Comparison of ENCODE assay signal across 8 cellular contexts in the genomic region with DNA sequence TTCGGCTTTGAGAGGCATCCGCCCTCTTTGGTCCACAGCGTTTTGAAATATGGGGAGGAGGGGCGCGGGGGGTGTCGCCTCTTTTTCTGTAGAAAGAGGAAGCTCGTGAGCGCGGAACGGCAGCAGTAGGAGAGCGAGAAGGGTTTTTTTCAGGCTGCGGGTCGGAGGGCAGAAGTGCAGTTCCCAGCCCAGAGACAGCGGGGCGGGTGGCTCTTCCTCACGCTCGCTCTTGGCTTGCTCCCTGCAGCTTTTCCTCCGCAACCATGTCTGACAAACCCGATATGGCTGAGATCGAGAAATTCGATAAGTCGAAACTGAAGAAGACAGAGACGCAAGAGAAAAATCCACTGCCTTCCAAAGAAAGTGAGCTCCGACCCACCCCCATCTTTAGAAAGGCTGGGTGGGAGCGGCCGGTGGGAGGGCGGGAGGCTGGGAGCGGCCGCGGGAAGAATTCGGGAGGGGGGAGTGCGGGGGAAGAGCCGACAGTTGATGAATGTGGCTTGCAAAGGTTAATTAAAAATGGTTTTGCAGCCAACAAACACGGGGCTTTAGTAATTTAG. TPM values are rescaled to one million over a fixed set of nuclear protein-coding genes. Genes with fewer than 3 reads are reported as not detected.
A peak's percentile ranks its signal among the peaks of the same experiment; 100 is the strongest.
DNase-seq lines count a peak whose midpoint lies in the region; ATAC-seq and TF ChIP-seq lines count a peak whose summit lies in the region.

No MANE protein-coding gene starts in this region.

- no peaks in the 10 kb centered on the region for H3K36me3 ChIP-seq in esophagus squamous epithelium

- intact Hi-C loops in esophagus squamous epithelium (cut with DNase I) = no loop called here

- DNase-seq in G401 (ENCODE audit: low spot score) (peak; percentile 54), NAMALWA (ENCODE audit: low spot score) (peak; percentile 72), esophagus squamous epithelium (lab: John Stamatoyannopoulos, UW) (no peak), naive B cell (peak; percentile 75), dedifferentiated amniotic fluid mesenchymal stem cell (ENCODE audit: extremely low spot score) (no peak)
- DNase-seq in activated CD4-positive, alpha-beta memory T cell treated with anti-CD3 and anti-CD28 coated beads, Interleukin-2, amount 10 ng/mL, durations not matched to agents 7 days and 5 days = peak; percentile 52

- H3K4me1 Mint-ChIP-seq in activated CD4-positive, alpha-beta memory T cell treated with anti-CD3 and anti-CD28 coated beads, Interleukin-2, amount 10 ng/mL, durations not matched to agents 7 days and 5 days = peaks cover 33% of the 10 kb centered on the region
- H3K4me1 Mint-ChIP-seq in naive B cell = peaks cover 38 to 69% (median 48%) of the 10 kb centered on the region in 3 donors

- no peaks in the 10 kb centered on the region for H3K9me3 ChIP-seq in esophagus squamous epithelium

- POLR2A ChIA-PET in activated CD4-positive, alpha-beta memory T cell treated with anti-CD3 and anti-CD28 coated beads, Interleukin-2, amount 10 ng/mL, durations not matched to agents 7 days and 5 days (lab: Charles Lee) = interaction anchor here (1.0 to 25.0 kb wide), 11 partner anchors 8 to 498 kb away, joined by 3 to 1502 read pairs (median 25); no protein-coding TSS in a partner anchor

- H3K27me3 ChIP-seq in esophagus squamous epithelium = peaks cover 0 to 7% (median 0%) of the 10 kb centered on the region in 4 donors

- TF ChIP-seq CTCF in esophagus squamous epithelium (IDR thresholded peaks at IDR 0.05) = no peak

- peak overlapping the region; percentile 97 for H3K27ac Mint-ChIP-seq in activated CD4-positive, alpha-beta memory T cell treated with anti-CD3 and anti-CD28 coated beads, Interleukin-2, amount 10 ng/mL, durations not matched to agents 7 days and 5 days
- H3K27ac Mint-ChIP-seq in naive B cell = peak overlapping the region; percentile 97 to 100 (median 99)

- peak overlapping the region; percentile 89 for H3K4me3 Mint-ChIP-seq in activated CD4-positive, alpha-beta memory T cell treated with anti-CD3 and anti-CD28 coated beads, Interleukin-2, amount 10 ng/mL, durations not matched to agents 7 days and 5 days
- peak overlapping the region; percentile 98 to 100 (median 99) for H3K4me3 Mint-ChIP-seq in naive B cell

- peaks cover 51% of the 10 kb centered on the region for H3K36me3 Mint-ChIP-seq in activated CD4-positive, alpha-beta memory T cell treated with anti-CD3 and anti-CD28 coated beads, Interleukin-2, amount 10 ng/mL, durations not matched to agents 7 days and 5 days (ENCODE audit: low read depth)
- peaks cover 9 to 20% of the 10 kb centered on the region in 2 donors for H3K36me3 Mint-ChIP-seq in naive B cell

- peak overlapping the region; percentile 91 to 96 (median 94) for H3K27ac ChIP-seq in esophagus squamous epithelium

- peaks cover 0 to 14% (median 0%) of the 10 kb centered on the region in 3 donors for H3K4me1 ChIP-seq in esophagus squamous epithelium

- in situ Hi-C loops in G401 (cut with HindIII; ENCODE audit: low sequenced_read_pairs) = no loop called here

- no peaks in the 10 kb centered on the region for H3K27me3 Mint-ChIP-seq in activated CD4-positive, alpha-beta memory T cell treated with anti-CD3 and anti-CD28 coated beads, Interleukin-2, amount 10 ng/mL, durations not matched to agents 7 days and 5 days
- H3K27me3 Mint-ChIP-seq in naive B cell = peaks cover 0 to 24% (median 0%) of the 10 kb centered on the region in 3 donors

- WGBS in esophagus squamous epithelium, 2 donors = 1 to 17% methylated on average over 19 to 20 of the region's 34 CpGs

- ATAC-seq in naive B cell (ENCODE audit: low read depth in 2 of 2) (peak; percentile 40), HG02938 (IDR thresholded peaks at IDR 0.05; ENCODE audit: unreplicated experiment) (no peak), HG03159 (IDR thresholded peaks at IDR 0.05; ENCODE audit: unreplicated experiment) (no peak)

- CTCF ChIA-PET in activated CD4-positive, alpha-beta memory T cell treated with anti-CD3 and anti-CD28 coated beads, Interleukin-2, amount 10 ng/mL, durations not matched to agents 7 days and 5 days (lab: Charles Lee) = interaction anchor here (0.8 to 14.0 kb wide), 7 partner anchors 19 to 512 kb away, joined by 3 to 210 read pairs (median 11); no protein-coding TSS in a partner anchor

- no peak for TF ChIP-seq POLR2A in esophagus squamous epithelium (IDR thresholded peaks at IDR 0.05)

- peak overlapping the region; percentile 62 to 74 (median 69) for H3K4me3 ChIP-seq in esophagus squamous epithelium

- no peaks in the 10 kb centered on the region for H3K9me3 Mint-ChIP-seq in activated CD4-positive, alpha-beta memory T cell treated with anti-CD3 and anti-CD28 coated beads, Interleukin-2, amount 10 ng/mL, durations not matched to agents 7 days and 5 days
- H3K9me3 Mint-ChIP-seq in naive B cell = peaks cover 0 to 9% (median 5%) of the 10 kb centered on the region in 7 donors

RNA-seq across cellular contexts. Expression of gene TMSB4X, which starts 1.2 kb away (rescaled TPM):
- total RNA-seq in G401 (2014; rRNA removed; shearing (Covaris generic)) = 2,749 and 3,064 TPM in 2 replicates
- over 10,000 TPM; 10,813 to 11,021 TPM for total RNA-seq in activated CD4-positive, alpha-beta memory T cell treated with anti-CD3 and anti-CD28 coated beads, Interleukin-2, amount 10 ng/mL, durations not matched to agents 7 days and 5 days
- total RNA-seq in esophagus squamous epithelium = 1,000 to 10,000 TPM in 2 of 4 donors, 100 to 1,000 TPM in 2; 435 to 1,751 (median 1,260) TPM
- over 10,000 TPM; 18,491 to 24,142 (median 22,031) TPM for polyA plus RNA-seq in naive B cell (ENCODE audit: low read depth in 6 of 6)

Comparison
In these comparisons a context has a peak if more than half of its experiments do, and no peak if none do; other contexts are left out.
1. DNase-seq: peak in G401 (single experiment), NAMALWA (single experiment), activated CD4-positive, alpha-beta memory T cell treated with anti-CD3 and anti-CD28 coated beads, Interleukin-2, amount 10 ng/mL, durations not matched to agents 7 days and 5 days (single experiment) and naive B cell (single experiment); none in esophagus squamous epithelium (single experiment) and dedifferentiated amniotic fluid mesenchymal stem cell (single experiment).
2. ATAC-seq: peak in naive B cell (2 of 2); none in HG02938 (single experiment) and HG03159 (single experiment).